23 cellular contexts compared by ENCODE assay signal in the genomic region with DNA sequence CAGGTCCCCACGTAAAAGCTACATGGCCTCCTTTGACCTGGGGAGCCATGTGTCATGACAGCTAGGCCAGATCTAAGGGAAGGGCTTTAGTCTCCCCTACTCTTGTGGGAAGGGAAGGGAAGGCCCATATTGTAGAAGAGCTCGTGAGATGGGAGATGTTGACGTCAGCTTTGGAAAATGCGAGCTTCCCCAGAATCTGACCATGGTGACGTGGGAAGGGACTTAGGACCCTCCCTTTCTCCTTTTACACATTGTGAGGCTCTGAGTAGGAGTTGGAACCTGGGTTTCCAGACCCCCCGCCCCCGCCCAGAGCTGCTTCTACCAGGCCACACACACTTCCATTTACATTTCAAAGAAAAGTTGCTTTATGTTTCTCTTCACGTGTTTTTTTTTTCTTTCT.
DNase-seq lines count a peak whose midpoint lies in the region; ATAC-seq, FAIRE-seq and TF ChIP-seq lines count a peak whose summit lies in the region.
"Had no signal": no experiment of that assay in that cellular context is flagged by ENCODE, and none has a peak within 500 bp of the region (broad histone marks: within the 10 kb centered on the region; RNA-seq: fewer than 3 reads in every experiment).

No MANE protein-coding gene starts in this region.

- no peak for FAIRE-seq in HepG2 (lab: Jason Lieb, UNC)
- FAIRE-seq: endometrium, GM12878, HTR-8/SVneo had no signal

- CTCF ChIA-PET in HepG2 (lab: Yijun Ruan, JAX; ENCODE audit: low intra/inter-chr PET ratio, low total read pairs), result no interaction called here

- H3K27ac Mint-ChIP-seq in activated T-helper 2 cell treated with anti-CD3 and anti-CD28 coated beads, Interferon-gamma antibody, Interleukin-2, Interleukin-4, amounts not matched to agents 10 μg/mL and 5 μg/mL and 100 μg/mL, durations not matched to agents 14 hours and 24 hours and 36 hours, result peak overlapping the region; percentile 93
- H3K27ac Mint-ChIP-seq in memory B cell, result peak overlapping the region; percentile 13
- H3K27ac Mint-ChIP-seq: activated naive CD8-positive, alpha-beta T cell treated with anti-CD3 and anti-CD28 coated beads, Interleukin-2, amount 10 ng/mL, durations not matched to agents 7 days and 5 days had no signal

- H3K4me1 Mint-ChIP-seq in activated T-helper 2 cell treated with anti-CD3 and anti-CD28 coated beads, Interferon-gamma antibody, Interleukin-2, Interleukin-4, amounts not matched to agents 10 μg/mL and 5 μg/mL and 100 μg/mL, durations not matched to agents 14 hours and 24 hours and 36 hours (ENCODE audit: low read depth), result peaks cover 60% of the 10 kb centered on the region
- H3K4me1 Mint-ChIP-seq in memory B cell, result peaks cover 25% of the 10 kb centered on the region
- H3K4me1 Mint-ChIP-seq: activated naive CD8-positive, alpha-beta T cell treated with anti-CD3 and anti-CD28 coated beads, Interleukin-2, amount 10 ng/mL, durations not matched to agents 7 days and 5 days had no signal

- no peaks in the 10 kb centered on the region for H3K27me3 Mint-ChIP-seq in activated T-helper 2 cell treated with anti-CD3 and anti-CD28 coated beads, Interferon-gamma antibody, Interleukin-2, Interleukin-4, amounts not matched to agents 10 μg/mL and 5 μg/mL and 100 μg/mL, durations not matched to agents 14 hours and 24 hours and 36 hours (ENCODE audit: low read depth)
- H3K27me3 Mint-ChIP-seq in memory B cell, result peaks cover 6% of the 10 kb centered on the region

- TF ChIP-seq POLR2A in HepG2 (IDR thresholded peaks at IDR 0.05; ENCODE audit: insufficient read depth in 1 of 2, low read depth in 2 of 2, low read length in 2 of 2), result no peak
- TF ChIP-seq POLR2A in right lobe of liver (IDR thresholded peaks at IDR 0.05), result no peak
- TF ChIP-seq POLR2A in thyroid gland (IDR thresholded peaks at IDR 0.05), result no peak

- ATAC-seq in HepG2 (no peak), right lobe of liver (no peak), memory B cell (ENCODE audit: low read depth) (no peak), HG03469 (IDR thresholded peaks at IDR 0.05; ENCODE audit: unreplicated experiment) (no peak)
- ATAC-seq: body of pancreas, GM12878 had no signal

- no peaks in the 10 kb centered on the region for H3K9me3 ChIP-seq in HepG2 (ENCODE audit: low read length)
- no peaks in the 10 kb centered on the region for H3K9me3 ChIP-seq in right lobe of liver
- no peaks in the 10 kb centered on the region for H3K9me3 ChIP-seq in thyroid gland
- H3K9me3 ChIP-seq: body of pancreas, thoracic aorta had no signal

- peaks cover 0 to 22% of the 10 kb centered on the region in 2 experiments; a peak in 4 of 5 replicates for H3K27me3 ChIP-seq in HepG2 (ENCODE audit: control insufficient read depth in 1 of 2, insufficient read depth in 2 of 2, low read length in 2 of 2)
- H3K27me3 ChIP-seq in right lobe of liver, result no peaks in the 10 kb centered on the region
- H3K27me3 ChIP-seq in thyroid gland, result no peaks in the 10 kb centered on the region

- TF ChIP-seq EP300 in HepG2 (IDR thresholded peaks at IDR 0.05; ENCODE audit: low read depth in 2 of 2, low read length in 2 of 2) (no peak), HepG2 (CRISPR knock-in tag; IDR thresholded peaks at IDR 0.05; ENCODE audit: borderline replicate concordance) (no peak)

- POLR2A ChIA-PET in HepG2 (lab: Yijun Ruan, JAX), result no interaction called here

- no peak for DNase-seq in HepG2 (ENCODE audit: low spot score)
- no peak for DNase-seq in right lobe of liver
- no peak for DNase-seq in activated T-helper 2 cell treated with anti-CD3 and anti-CD28 coated beads, Interferon-gamma antibody, Interleukin-2, Interleukin-4, amounts not matched to agents 10 μg/mL and 5 μg/mL and 100 μg/mL, durations not matched to agents 14 hours and 24 hours and 36 hours (ENCODE audit: low spot score)
- DNase-seq in memory B cell (ENCODE audit: low spot score in 2 of 2), result no peak
- DNase-seq in thyroid gland, result no peak
- no peak for DNase-seq in cerebellum (ENCODE audit: low spot score)
- DNase-seq in caudate nucleus (lab: John Stamatoyannopoulos, UW), result no peak
- DNase-seq: ACHN; activated naive CD8-positive, alpha-beta T cell treated with anti-CD3 and anti-CD28 coated beads, Interleukin-2, amount 10 ng/mL, durations not matched to agents 7 days and 5 days; body of pancreas; DND-41; NCI-H1694; NCI-H2171; NK-92 treated with Interleukin-12 subunit alpha and Interleukin-12 subunit beta, amount 100 ng/mL, for 24 hours; occipital lobe had no signal

- no peak for TF ChIP-seq RAD21 in HepG2 (CRISPR knock-in tag; IDR thresholded peaks at IDR 0.05)

- in situ Hi-C loops in HepG2 (cut with HindIII; ENCODE audit: extremely low pct_ligation_motif_present, low pct_unique_long_range_greater_than_20kb), result no loop called here

- H3K4me3 ChIP-seq in HepG2 (replicated peaks in 1 of 3; ENCODE audit: insufficient read depth in 1 of 3, low read depth in 2 of 3, low read length in 3 of 3) (no peak overlapping the region), right lobe of liver (no peak overlapping the region), thyroid gland (replicated peaks in 1 of 3) (no peak overlapping the region)
- H3K4me3 ChIP-seq: body of pancreas, coronary artery, GM12878, skin epidermis, thoracic aorta had no signal

- H3K4me2 ChIP-seq in HepG2 (ENCODE audit: low read depth, low read length), result no peak overlapping the region

- H2AFZ ChIP-seq in HepG2 (ENCODE audit: low read length), result no peak overlapping the region

- WGBS in HepG2 (ENCODE audit: low lambda C conversion rate), result 46% methylated on average over 8 of the region's 8 CpGs
- 72% methylated on average over 6 of the region's 8 CpGs for WGBS in right lobe of liver (ENCODE audit: insufficient coverage, low coverage, low lambda C conversion rate, missing lambda C conversion rate)
- 92 to 95% methylated on average over 8 of the region's 8 CpGs for WGBS in thyroid gland, 2 donors

- no peak overlapping the region for H3K4me3 Mint-ChIP-seq in activated T-helper 2 cell treated with anti-CD3 and anti-CD28 coated beads, Interferon-gamma antibody, Interleukin-2, Interleukin-4, amounts not matched to agents 10 μg/mL and 5 μg/mL and 100 μg/mL, durations not matched to agents 14 hours and 24 hours and 36 hours (ENCODE audit: low read depth)
- no peak overlapping the region for H3K4me3 Mint-ChIP-seq in memory B cell
- H3K4me3 Mint-ChIP-seq: activated naive CD8-positive, alpha-beta T cell treated with anti-CD3 and anti-CD28 coated beads, Interleukin-2, amount 10 ng/mL, durations not matched to agents 7 days and 5 days had no signal

- H3K9me3 Mint-ChIP-seq in activated T-helper 2 cell treated with anti-CD3 and anti-CD28 coated beads, Interferon-gamma antibody, Interleukin-2, Interleukin-4, amounts not matched to agents 10 μg/mL and 5 μg/mL and 100 μg/mL, durations not matched to agents 14 hours and 24 hours and 36 hours, result peaks cover 7% of the 10 kb centered on the region
- H3K9me3 Mint-ChIP-seq in memory B cell, result peaks cover 1% of the 10 kb centered on the region

- no peaks in the 10 kb centered on the region for H3K4me1 ChIP-seq in HepG2 (ENCODE audit: insufficient read depth, low read length)
- no peaks in the 10 kb centered on the region for H3K4me1 ChIP-seq in right lobe of liver
- H3K4me1 ChIP-seq in thyroid gland, result peaks cover 34 to 51% of the 10 kb centered on the region in 2 donors
- H3K4me1 ChIP-seq: body of pancreas had no signal

- intact Hi-C loops in HepG2 (cut with micrococcal nuclease; ENCODE audit: unreplicated experiment), result no loop called here
- intact Hi-C loops in right lobe of liver (cut with DNase I), result no loop called here
- intact Hi-C loops in activated T-helper 2 cell treated with anti-CD3 and anti-CD28 coated beads, Interferon-gamma antibody, Interleukin-2, Interleukin-4, amounts not matched to agents 10 μg/mL and 5 μg/mL and 100 μg/mL, durations not matched to agents 14 hours and 24 hours and 36 hours (cut with micrococcal nuclease), result loop anchor here (2.0 to 5.0 kb wide), 5 partner anchors 55 to 450 kb away; no protein-coding TSS in a partner anchor
- intact Hi-C loops in thyroid gland (cut with DNase I), result no loop called here

- peaks cover 31% of the 10 kb centered on the region for H3K36me3 Mint-ChIP-seq in activated T-helper 2 cell treated with anti-CD3 and anti-CD28 coated beads, Interferon-gamma antibody, Interleukin-2, Interleukin-4, amounts not matched to agents 10 μg/mL and 5 μg/mL and 100 μg/mL, durations not matched to agents 14 hours and 24 hours and 36 hours (ENCODE audit: low read depth)
- H3K36me3 Mint-ChIP-seq in memory B cell, result peaks cover 1% of the 10 kb centered on the region

- no TSS peak for BruUV-seq in HepG2 (replicated peaks; lab: Mats Ljungman, UMichigan)

- no peaks in the 10 kb centered on the region for H3K79me2 ChIP-seq in HepG2 (ENCODE audit: insufficient read depth, low read length)

- H3K9ac ChIP-seq in HepG2 (ENCODE audit: insufficient read depth, low read depth, low read length), result no peak overlapping the region

- H3K27ac ChIP-seq in HepG2 (ENCODE audit: extremely low read length, insufficient read depth, low read length) (no peak overlapping the region), right lobe of liver (no peak overlapping the region), thyroid gland (peak overlapping the region; percentile 98 to 99 (median 99)), caudate nucleus (ENCODE audit: low read depth, low read length) (no peak overlapping the region)
- H3K27ac ChIP-seq: body of pancreas, C4-2B, coronary artery had no signal

- H4K20me1 ChIP-seq in HepG2 (ENCODE audit: insufficient read depth, low read length), result no peaks in the 10 kb centered on the region

- no peaks in the 10 kb centered on the region for H3K36me3 ChIP-seq in HepG2 (replicated peaks in 1 of 2; ENCODE audit: control insufficient read depth in 1 of 2, insufficient read depth in 2 of 2, low read length in 2 of 2)
- no peaks in the 10 kb centered on the region for H3K36me3 ChIP-seq in right lobe of liver
- no peaks in the 10 kb centered on the region for H3K36me3 ChIP-seq in thyroid gland
- H3K36me3 ChIP-seq: thoracic aorta had no signal

- no peak for TF ChIP-seq CTCF in HepG2 (CRISPR knock-in tag; IDR thresholded peaks at IDR 0.05)
- TF ChIP-seq CTCF in right lobe of liver (IDR thresholded peaks at IDR 0.05), result no peak
- no peak for TF ChIP-seq CTCF in thyroid gland (IDR thresholded peaks at IDR 0.05)

TF ChIP-seq in HepG2, 621 proteins besides CTCF, POLR2A, EP300 and RAD21 (continues in another document):
- TF ChIP-seq ZNF780A (CRISPR knock-in tag; IDR thresholded peaks at IDR 0.05) (no peak), NFYC (CRISPR knock-in tag; IDR thresholded peaks at IDR 0.05) (no peak), ZNF317 (CRISPR knock-in tag; IDR thresholded peaks at IDR 0.05) (no peak), CREB1 (IDR thresholded peaks at IDR 0.05) (0 out of 2 replicates have a peak, but pooled peaks have one; percentile 48), CREB1 (CRISPR knock-in tag; IDR thresholded peaks at IDR 0.05) (no peak), ZNF605 (CRISPR knock-in tag; IDR thresholded peaks at IDR 0.05) (no peak)

Comparison
In these comparisons a context has a peak if more than half of its experiments do, and no peak if none do; other contexts are left out.
1. H3K27ac ChIP-seq: peak in thyroid gland (3 of 3); none in HepG2 (single experiment), right lobe of liver (0 of 3) and caudate nucleus (single experiment).